In the genomic region with DNA sequence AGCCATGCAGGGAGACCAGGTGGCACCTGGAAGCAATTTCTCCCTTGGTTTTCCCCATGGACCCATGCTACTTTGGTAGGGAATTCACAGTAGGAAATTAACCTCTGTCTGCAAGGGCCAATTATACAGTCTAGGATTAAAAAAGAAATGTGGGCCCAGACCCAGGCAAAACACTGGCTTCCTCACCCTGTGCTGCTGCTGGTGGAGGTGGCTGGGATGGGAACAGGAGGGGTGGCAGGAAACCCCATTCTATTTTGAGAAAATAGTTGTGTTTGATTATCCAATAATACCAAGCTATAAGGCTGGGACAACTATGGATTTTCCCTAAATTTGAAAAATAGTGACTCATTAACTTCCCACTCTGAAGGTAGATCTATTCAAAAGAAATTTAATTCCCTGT, we compare ENCODE assay signal across 16 cellular contexts.
DNase-seq lines count a peak whose midpoint lies in the region; ATAC-seq and TF ChIP-seq lines count a peak whose summit lies in the region.
"Had no signal": no experiment of that assay in that cellular context is flagged by ENCODE, and none has a peak within 500 bp of the region (broad histone marks: within the 10 kb centered on the region; RNA-seq: fewer than 3 reads in every experiment).

No MANE protein-coding gene starts in this region.

- POLR2A ChIA-PET in PC-9 (lab: Charles Lee; ENCODE audit: unreplicated experiment) = no interaction called here

- no peaks in the 10 kb centered on the region for H3K36me3 Mint-ChIP-seq in stimulated activated effector memory CD8-positive, alpha-beta T cell treated with anti-CD3 and anti-CD28 coated beads, Interleukin-12 subunit alpha, Interleukin-12 subunit beta, amount 100 ng/mL, for 72 hours
- H3K36me3 Mint-ChIP-seq: CD4-positive, alpha-beta memory T cell had no signal

- H3K27ac ChIP-seq in PC-9 = no peak overlapping the region
- no peak overlapping the region for H3K27ac ChIP-seq in right lobe of liver
- H3K27ac ChIP-seq: A549, C4-2B had no signal

- no peak overlapping the region for H2AFZ ChIP-seq in PC-9

- no peak overlapping the region for H3K4me2 ChIP-seq in PC-9
- H3K4me2 ChIP-seq: A549 had no signal

- no peaks in the 10 kb centered on the region for H3K4me1 ChIP-seq in PC-9 (replicated peaks; ENCODE audit: insufficient read depth)
- H3K4me1 ChIP-seq in right lobe of liver = no peaks in the 10 kb centered on the region
- H3K4me1 ChIP-seq: A549, BE2C, HAP-1 had no signal

- H3K79me2 ChIP-seq in PC-9 (ENCODE audit: low read depth) = no peaks in the 10 kb centered on the region

- CTCF ChIA-PET in PC-9 (lab: Charles Lee) = no interaction called here

- no peaks in the 10 kb centered on the region for H3K9me2 ChIP-seq in PC-9 (ENCODE audit: insufficient read depth)

- ATAC-seq in stimulated activated effector memory CD8-positive, alpha-beta T cell treated with anti-CD3 and anti-CD28 coated beads, Interleukin-12 subunit alpha, Interleukin-12 subunit beta, amount 100 ng/mL, for 72 hours = peak; percentile 11
- no peak for ATAC-seq in right lobe of liver
- ATAC-seq: A549, HepG2 had no signal

- H4K20me1 ChIP-seq in PC-9 (ENCODE audit: insufficient read depth) = no peaks in the 10 kb centered on the region

- no peaks in the 10 kb centered on the region for H3K9me3 ChIP-seq in PC-9 (ENCODE audit: insufficient read depth, low read depth)
- H3K9me3 ChIP-seq in right lobe of liver = no peaks in the 10 kb centered on the region
- H3K9me3 ChIP-seq: A549, BE2C, HAP-1 had no signal

- no peak overlapping the region for H3K27ac Mint-ChIP-seq in stimulated activated effector memory CD8-positive, alpha-beta T cell treated with anti-CD3 and anti-CD28 coated beads, Interleukin-12 subunit alpha, Interleukin-12 subunit beta, amount 100 ng/mL, for 72 hours
- H3K27ac Mint-ChIP-seq: CD4-positive, alpha-beta memory T cell had no signal

- no TSS peak for BruUV-seq in PC-9 (replicated peaks; lab: Mats Ljungman, UMichigan)

- H3K4me1 Mint-ChIP-seq in stimulated activated effector memory CD8-positive, alpha-beta T cell treated with anti-CD3 and anti-CD28 coated beads, Interleukin-12 subunit alpha, Interleukin-12 subunit beta, amount 100 ng/mL, for 72 hours = no peaks in the 10 kb centered on the region
- H3K4me1 Mint-ChIP-seq: CD4-positive, alpha-beta memory T cell had no signal

- no peak for TF ChIP-seq POLR2A in right lobe of liver (IDR thresholded peaks at IDR 0.05)

- intact Hi-C loops in PC-9 (cut with micrococcal nuclease; ENCODE audit: unreplicated experiment) = no loop called here
- intact Hi-C loops in right lobe of liver (cut with DNase I) = no loop called here

- H3F3A ChIP-seq in PC-9 (ENCODE audit: insufficient read depth, low read depth) = no peaks in the 10 kb centered on the region

- DNase-seq in NCI-H1417 treated with DMSO at 0.1 percent for 48 hours (lab: John Stamatoyannopoulos, UW) (peak; percentile 21), NCI-H2081 (lab: John Stamatoyannopoulos, UW) (peak; percentile 62 to 92), NCI-H69 (lab: John Stamatoyannopoulos, UW) (peak; percentile 99), PC-9 (no peak), EL (no peak), right lobe of liver (no peak)
- no peak for DNase-seq in stimulated activated effector memory CD8-positive, alpha-beta T cell treated with anti-CD3 and anti-CD28 coated beads, Interleukin-12 subunit alpha, Interleukin-12 subunit beta, amount 100 ng/mL, for 72 hours (ENCODE audit: low spot score in 2 of 2)
- DNase-seq: BE2C; CD4-positive, alpha-beta memory T cell; DMS153; DMS79 treated with DMSO at 0.1 percent for 48 hours; GDM1 had no signal

- no peak overlapping the region for H3K4me3 Mint-ChIP-seq in stimulated activated effector memory CD8-positive, alpha-beta T cell treated with anti-CD3 and anti-CD28 coated beads, Interleukin-12 subunit alpha, Interleukin-12 subunit beta, amount 100 ng/mL, for 72 hours
- H3K4me3 Mint-ChIP-seq: CD4-positive, alpha-beta memory T cell had no signal

- no peak for TF ChIP-seq CTCF in PC-9 (conservative IDR thresholded peaks at IDR 0.05)
- no peak for TF ChIP-seq CTCF in right lobe of liver (IDR thresholded peaks at IDR 0.05)

- H3K9me3 Mint-ChIP-seq in stimulated activated effector memory CD8-positive, alpha-beta T cell treated with anti-CD3 and anti-CD28 coated beads, Interleukin-12 subunit alpha, Interleukin-12 subunit beta, amount 100 ng/mL, for 72 hours = no peaks in the 10 kb centered on the region

- H3K27me3 ChIP-seq in PC-9 (ENCODE audit: insufficient read depth, low read depth) (peaks cover 83% of the 10 kb centered on the region), right lobe of liver (no peaks in the 10 kb centered on the region)
- H3K27me3 ChIP-seq: BE2C had no signal

- H3K36me3 ChIP-seq in PC-9 (ENCODE audit: low read depth) = no peaks in the 10 kb centered on the region
- no peaks in the 10 kb centered on the region for H3K36me3 ChIP-seq in right lobe of liver
- H3K36me3 ChIP-seq: BE2C, HAP-1 had no signal

- H3K4me3 ChIP-seq in PC-9 = no peak overlapping the region
- H3K4me3 ChIP-seq in right lobe of liver = no peak overlapping the region
- H3K4me3 ChIP-seq: A549, HAP-1 had no signal

Comparison
In these comparisons a context has a peak if more than half of its experiments do, and no peak if none do; other contexts are left out.
1. DNase-seq: peak in NCI-H1417 treated with DMSO at 0.1 percent for 48 hours (single experiment), NCI-H2081 (2 of 2) and NCI-H69 (single experiment); none in stimulated activated effector memory CD8-positive, alpha-beta T cell treated with anti-CD3 and anti-CD28 coated beads, Interleukin-12 subunit alpha, Interleukin-12 subunit beta, amount 100 ng/mL, for 72 hours (0 of 2), PC-9 (0 of 2), EL (single experiment) and right lobe of liver (0 of 3).